In genomic region chr14:24212924-24213865, GRCh38 we compare ENCODE assay signal across 8 cellular contexts. TPM values are rescaled to one million over a fixed set of nuclear protein-coding genes. Genes with fewer than 3 reads are reported as not detected.
A peak's percentile ranks its signal among the peaks of the same experiment; 100 is the strongest.
DNase-seq lines count a peak whose midpoint lies in the region; ATAC-seq, FAIRE-seq and TF ChIP-seq lines count a peak whose summit lies in the region.

Gene CHMP4A (minus strand): TSS chr14:24213488. CDS start chr14:24213439, 49 bp downstream.

- no peaks in the 10 kb centered on the region for H3K27me3 ChIP-seq in trophoblast cell (ENCODE audit: insufficient read depth, low read length)
- no peaks in the 10 kb centered on the region for H3K27me3 ChIP-seq in transverse colon

- WGBS in adipose tissue, 3 donors, result 0 to 1% (median 1%) methylated on average over 51 to 53 of the region's 53 CpGs
- WGBS in trophoblast cell (ENCODE audit: extremely low coverage, insufficient coverage, insufficient read length), result no CpG with 5 or more reads among the region's 53 CpGs
- 0 to 1% methylated on average over 5 to 53 of the region's 53 CpGs for WGBS in transverse colon (ENCODE audit: low coverage in 1 of 2), 2 donors

- peak within 1 kb of the TSS; percentile 78 for H3K18ac ChIP-seq in trophoblast cell (ENCODE audit: low read length)

- H3K27ac ChIP-seq in adipose tissue (ENCODE audit: low read depth, low read length) (peak within 1 kb of the TSS; percentile 80), trophoblast cell (ENCODE audit: low read depth, low read length) (peak within 1 kb of the TSS; percentile 97), transverse colon (peak within 1 kb of the TSS; percentile 97)

- ATAC-seq in HG02840 (IDR thresholded peaks at IDR 0.05; ENCODE audit: low FRiP score, unreplicated experiment), result peak; percentile 83
- peak; percentile 76 to 82 (median 78) for ATAC-seq in T-cell (replicated peaks in 1 of 4)

- H3K36me3 Mint-ChIP-seq in T-cell, result peaks cover 36% of the 10 kb centered on the region

- H3K4me3 Mint-ChIP-seq in T-cell, result peak within 1 kb of the TSS; percentile 86 to 92 (median 89)

- in situ Hi-C loops in transverse colon (cut with MboI; ENCODE audit: low pct_ligation_motif_present in 1 of 4, low pct_unique_long_range_greater_than_20kb in 1 of 4, low sequenced_read_pairs in 3 of 4), result no loop called here

- peak within 1 kb of the TSS; percentile 73 for H3K14ac ChIP-seq in trophoblast cell (ENCODE audit: low read length)

- TF ChIP-seq EP300 in transverse colon (IDR thresholded peaks at IDR 0.05; ENCODE audit: low read depth), result no peak

- no peaks in the 10 kb centered on the region for H3K9me3 ChIP-seq in trophoblast cell (ENCODE audit: insufficient read depth, low read depth, low read length)
- H3K9me3 ChIP-seq in transverse colon, result no peaks in the 10 kb centered on the region

- intact Hi-C loops in cardiac septum (cut with DNase I), result loop anchor here (2.0 kb wide), 1 partner anchor 18 kb away; the partner anchor contains the start of gene TM9SF1
- intact Hi-C loops in transverse colon (cut with DNase I; ENCODE audit: low total_unique reads), result no loop called here

- peak within 1 kb of the TSS; percentile 76 for H4K12ac ChIP-seq in trophoblast cell (ENCODE audit: low read depth, low read length)

- peaks cover 55 to 67% (median 58%) of the 10 kb centered on the region in 3 donors for H3K4me1 Mint-ChIP-seq in T-cell

- H3K4me1 ChIP-seq in trophoblast cell (ENCODE audit: control insufficient read depth in 1 of 2, insufficient read depth in 2 of 2, low read length in 2 of 2) (peaks cover 0 to 2% of the 10 kb centered on the region in 2 experiments), transverse colon (peaks cover 15 to 34% (median 19%) of the 10 kb centered on the region in 4 donors)

- peaks cover 3% of the 10 kb centered on the region for H3K79me2 ChIP-seq in trophoblast cell (ENCODE audit: control insufficient read depth, insufficient read depth, low read length, poor library complexity)

- no peaks in the 10 kb centered on the region for H3K27me3 Mint-ChIP-seq in T-cell

- H3K23ac ChIP-seq in trophoblast cell (ENCODE audit: low read length), result no peak within 1 kb of the TSS

- CTCF ChIA-PET in T-cell (lab: Charles Lee), result interaction anchor here (0.6 to 1.7 kb wide), 5 partner anchors 20 to 219 kb away, joined by 3 to 12 read pairs (median 5); partner anchors contain the start of gene TINF2 (in 1 of the 2)

- no peak within 1 kb of the TSS for H2BK12ac ChIP-seq in trophoblast cell (ENCODE audit: low read length)

- H4K91ac ChIP-seq in trophoblast cell (ENCODE audit: low read depth, low read length), result peak within 1 kb of the TSS; percentile 75

- TF ChIP-seq CTCF in transverse colon (IDR thresholded peaks at IDR 0.05), result peak in 1 of 5 experiments; percentile 37

- peak within 1 kb of the TSS; percentile 89 for H4K8ac ChIP-seq in trophoblast cell (ENCODE audit: low read depth, low read length)

- H3K27ac Mint-ChIP-seq in T-cell, result peak within 1 kb of the TSS; percentile 94 to 95

- DNase-seq in GM12891 (ENCODE audit: insufficient read length, low spot score) (peak; percentile 89), NCI-H1436 treated with DMSO at 0.1 percent for 48 hours (lab: John Stamatoyannopoulos, UW) (peak; percentile 83), T-cell (peak; percentile 84 to 98 (median 96)), cardiac septum (ENCODE audit: low spot score) (peak; percentile 96), trophoblast cell (peak; percentile 97), transverse colon (peak; percentile 97)

- peak within 1 kb of the TSS; percentile 62 for H2BK120ac ChIP-seq in trophoblast cell (ENCODE audit: insufficient read depth, low read length, poor library complexity)

- no peak within 1 kb of the TSS for H2AK5ac ChIP-seq in trophoblast cell (ENCODE audit: low read length)

- peak within 1 kb of the TSS; percentile 42 for H3K4ac ChIP-seq in trophoblast cell (ENCODE audit: low read depth, low read length)

- POLR2A ChIA-PET in T-cell (lab: Charles Lee), result interaction anchor here (0.5 to 3.6 kb wide), 8 partner anchors 15 to 635 kb away, joined by 3 to 22 read pairs (median 4); partner anchors contain the start of genes JPH4 (in 1 of the 2), TINF2 (in 1 of the 2) and TM9SF1 (in 1 of the 2)

- TF ChIP-seq POLR2A in GM12891 (IDR thresholded peaks at IDR 0.05; ENCODE audit: low read depth, low read length) (peak; percentile 95), transverse colon (IDR thresholded peaks at IDR 0.05) (peak; percentile 98)

- H3K4me3 ChIP-seq in trophoblast cell (ENCODE audit: low read depth, low read length) (peak within 1 kb of the TSS; percentile 77), transverse colon (peak within 1 kb of the TSS; percentile 62 to 79 (median 66))

- H3K9ac ChIP-seq in trophoblast cell (ENCODE audit: low read length), result peak within 1 kb of the TSS; percentile 82

- no peaks in the 10 kb centered on the region for H3K9me3 Mint-ChIP-seq in T-cell

- peak; percentile 96 for FAIRE-seq in GM12891 (lab: Jason Lieb, UNC)

- peaks cover 14 to 27% of the 10 kb centered on the region in 2 experiments for H3K36me3 ChIP-seq in trophoblast cell (ENCODE audit: control insufficient read depth in 1 of 2, insufficient read depth in 2 of 2, low read length in 2 of 2)
- peaks cover 0 to 18% (median 9%) of the 10 kb centered on the region in 4 donors for H3K36me3 ChIP-seq in transverse colon

- peaks cover 8% of the 10 kb centered on the region for H3K79me1 ChIP-seq in trophoblast cell (ENCODE audit: low read length)

- peak within 1 kb of the TSS; percentile 53 for H3K4me2 ChIP-seq in trophoblast cell (ENCODE audit: low read length)

- peak within 1 kb of the TSS; percentile 86 for H2BK5ac ChIP-seq in trophoblast cell (ENCODE audit: low read depth, low read length, poor library complexity)

- H2AFZ ChIP-seq in trophoblast cell (ENCODE audit: insufficient read depth, low read length, poor library complexity), result peak within 1 kb of the TSS; percentile 56

TF ChIP-seq in GM12891, 5 proteins besides CTCF, POLR2A, EP300 and RAD21:
- TF ChIP-seq SPI1 (IDR thresholded peaks at IDR 0.05; ENCODE audit: low read depth, low read length) (0 out of 2 replicates have a peak, but pooled peaks have one; percentile 33), TAF1 (IDR thresholded peaks at IDR 0.05; ENCODE audit: low read depth, low read length) (peak; percentile 68), POLR2AphosphoS5 (IDR thresholded peaks at IDR 0.05; ENCODE audit: low read depth, low read length) (peak; percentile 97), PAX5 (IDR thresholded peaks at IDR 0.05; ENCODE audit: insufficient read depth, low read length, severe bottlenecking) (no peak), POU2F2 (IDR thresholded peaks at IDR 0.05; ENCODE audit: low read depth, low read length) (peak; percentile 72; the same call in 1 of the 2 replicates)

RNA-seq across cellular contexts. Expression of gene CHMP4A, which starts in this region (rescaled TPM):
- polyA plus RNA-seq in GM12891 (2012; ENCODE audit: low read depth, missing spikeins), result 67.9 TPM
- total RNA-seq in T-cell (10 to 100 TPM; 81.9 to 99.6 (median 92.8) TPM), cardiac septum (30.0 TPM), transverse colon (10 to 100 TPM in 3 of 4 donors, 1 to 10 TPM in 1; 7.0 to 81.3 (median 59.0) TPM)
- polyA plus RNA-seq in adipose tissue, result 100 to 1,000 TPM in 1 of 3 donors, 10 to 100 TPM in 2; 59.6 to 108 (median 85.4) TPM
- polyA plus RNA-seq in trophoblast cell (2013), result 27.7 and 29.0 TPM in 2 replicates

Comparison
In these comparisons a context has a peak if more than half of its experiments do, and no peak if none do; other contexts are left out.
1. Peak in every context shown above with its lines: DNase-seq, ATAC-seq, H3K4me3 ChIP-seq and H3K27ac ChIP-seq.